ENCODE assay signal across 10 cellular contexts in genomic region chr2:54561795-54562592, GRCh38.
DNase-seq lines count a peak whose midpoint lies in the region; ATAC-seq and TF ChIP-seq lines count a peak whose summit lies in the region.
"Had no signal": no experiment of that assay in that cellular context is flagged by ENCODE, and none has a peak within 500 bp of the region (broad histone marks: within the 10 kb centered on the region; RNA-seq: fewer than 3 reads in every experiment).

No MANE protein-coding gene starts in this region.

- peak overlapping the region; percentile 87 for H3K4me3 Mint-ChIP-seq in Caco-2 (ENCODE audit: unreplicated experiment)
- H3K4me3 Mint-ChIP-seq in natural killer cell treated with Interleukin-12 subunit alpha and Interleukin-12 subunit beta and Interleukin-15 and Interleukin-18, amount 100 ng/mL, for 72 hours = peak overlapping the region; percentile 47

- peak overlapping the region; percentile 51 for H3K4me2 ChIP-seq in MM.1S (ENCODE audit: low read depth, low read length)

- no peak overlapping the region for H3K9ac ChIP-seq in MM.1S (ENCODE audit: low read length)

- no TSS peak for BruUV-seq in Caco-2 (replicated peaks; lab: Mats Ljungman, UMichigan)

- H3F3A ChIP-seq in MM.1S (ENCODE audit: insufficient read depth, low read length) = peaks cover 46% of the 10 kb centered on the region

- H3K27me3 Mint-ChIP-seq in Caco-2 (ENCODE audit: insufficient read depth, unreplicated experiment) = no peaks in the 10 kb centered on the region
- H3K27me3 Mint-ChIP-seq in natural killer cell treated with Interleukin-12 subunit alpha and Interleukin-12 subunit beta and Interleukin-15 and Interleukin-18, amount 100 ng/mL, for 72 hours = no peaks in the 10 kb centered on the region

- no peak for TF ChIP-seq CTCF in Caco-2 (IDR thresholded peaks at IDR 0.05; ENCODE audit: insufficient read depth in 1 of 2, low read depth in 1 of 2, low read length in 1 of 2, severe bottlenecking in 1 of 2, unreplicated experiment in 1 of 2)
- TF ChIP-seq CTCF in MM.1S (IDR thresholded peaks at IDR 0.05; ENCODE audit: low read length) = no peak
- no peak for TF ChIP-seq CTCF in adrenal gland (IDR thresholded peaks at IDR 0.05)

- peaks cover 49% of the 10 kb centered on the region for H3K4me1 ChIP-seq in Caco-2
- peaks cover 40% of the 10 kb centered on the region for H3K4me1 ChIP-seq in MM.1S (ENCODE audit: low read length)
- peaks cover 36 to 77% of the 10 kb centered on the region in 2 donors for H3K4me1 ChIP-seq in adrenal gland (replicated peaks in 1 of 2)

- H3K27me3 ChIP-seq in Caco-2 (replicated peaks; ENCODE audit: control insufficient read depth, insufficient read depth, low read length) = no peaks in the 10 kb centered on the region
- H3K27me3 ChIP-seq in MM.1S (replicated peaks; ENCODE audit: insufficient read depth, low read length) = no peaks in the 10 kb centered on the region
- no peaks in the 10 kb centered on the region for H3K27me3 ChIP-seq in adrenal gland

- H3K4me1 Mint-ChIP-seq in Caco-2 (ENCODE audit: low read depth, unreplicated experiment) = peaks cover 44% of the 10 kb centered on the region
- peaks cover 39 to 42% of the 10 kb centered on the region in 2 donors for H3K4me1 Mint-ChIP-seq in natural killer cell treated with Interleukin-12 subunit alpha and Interleukin-12 subunit beta and Interleukin-15 and Interleukin-18, amount 100 ng/mL, for 72 hours (ENCODE audit: low read depth in 2 of 2)

- WGBS in adrenal gland, 4 donors = 41 to 44% (median 43%) methylated on average over 4 of the region's 4 CpGs

- DNase-seq in Caco-2 = no peak
- no peak for DNase-seq in MM.1S
- no peak for DNase-seq in adrenal gland
- no peak for DNase-seq in natural killer cell treated with Interleukin-12 subunit alpha and Interleukin-12 subunit beta and Interleukin-15 and Interleukin-18, amount 100 ng/mL, for 72 hours (ENCODE audit: low spot score)
- no peak for DNase-seq in NCI-H2081 (lab: John Stamatoyannopoulos, UW)
- DNase-seq in midbrain (lab: John Stamatoyannopoulos, UW) = no peak
- DNase-seq in NCI-H1436 treated with DMSO at 0.1 percent for 48 hours (lab: John Stamatoyannopoulos, UW) = no peak
- DNase-seq: activated CD4-positive, CD25-positive, alpha-beta regulatory T cell treated with anti-CD3 and anti-CD28 coated beads, Interleukin-2, amount 50 U/mL, for 72 hours; NCI-H69 had no signal

- CTCF ChIA-PET in Caco-2 (lab: Charles Lee) = no interaction called here

- H3K27ac ChIP-seq in MM.1S (ENCODE audit: low read length) (no peak overlapping the region), adrenal gland (peak overlapping the region in 4 of 5 donors; percentile 40 to 97 (median 51))

- peak in 1 of 2 donors; percentile 22 for TF ChIP-seq POLR2A in adrenal gland (IDR thresholded peaks at IDR 0.05)

- peaks cover 93% of the 10 kb centered on the region for H3K36me3 Mint-ChIP-seq in Caco-2 (ENCODE audit: insufficient read depth, unreplicated experiment)
- H3K36me3 Mint-ChIP-seq in natural killer cell treated with Interleukin-12 subunit alpha and Interleukin-12 subunit beta and Interleukin-15 and Interleukin-18, amount 100 ng/mL, for 72 hours = no peaks in the 10 kb centered on the region

- H2AFZ ChIP-seq in MM.1S (ENCODE audit: low read length) = no peak overlapping the region

- peaks cover 93% of the 10 kb centered on the region for H3K79me2 ChIP-seq in MM.1S (ENCODE audit: low read length)

- no peak for ATAC-seq in natural killer cell treated with Interleukin-12 subunit alpha and Interleukin-12 subunit beta and Interleukin-15 and Interleukin-18, amount 100 ng/mL, for 72 hours
- ATAC-seq in HG02884 (IDR thresholded peaks at IDR 0.05; ENCODE audit: unreplicated experiment) = no peak

- H3K27ac Mint-ChIP-seq in Caco-2 (ENCODE audit: unreplicated experiment) = peak overlapping the region; percentile 69
- H3K27ac Mint-ChIP-seq in natural killer cell treated with Interleukin-12 subunit alpha and Interleukin-12 subunit beta and Interleukin-15 and Interleukin-18, amount 100 ng/mL, for 72 hours = peak overlapping the region; percentile 95 to 98

- no peaks in the 10 kb centered on the region for H3K9me2 ChIP-seq in MM.1S (replicated peaks; ENCODE audit: insufficient read depth, low read length)

- H4K20me1 ChIP-seq in MM.1S (ENCODE audit: insufficient read depth, low read length) = no peaks in the 10 kb centered on the region

- intact Hi-C loops in Caco-2 (cut with micrococcal nuclease; ENCODE audit: unreplicated experiment) = no loop called here
- intact Hi-C loops in adrenal gland (cut with DNase I) = no loop called here

- no peaks in the 10 kb centered on the region for H3K9me3 ChIP-seq in Caco-2
- no peaks in the 10 kb centered on the region for H3K9me3 ChIP-seq in MM.1S (replicated peaks; ENCODE audit: insufficient read depth, low read length)
- no peaks in the 10 kb centered on the region for H3K9me3 ChIP-seq in adrenal gland (replicated peaks in 1 of 3)

- H3K36me3 ChIP-seq in Caco-2 (ENCODE audit: control insufficient read depth, insufficient read depth, low read length) (peaks cover 1% of the 10 kb centered on the region; the same call in 1 of the 2 replicates), MM.1S (replicated peaks; ENCODE audit: insufficient read depth, low read length) (no peaks in the 10 kb centered on the region), adrenal gland (replicated peaks in 1 of 2) (peaks cover 0 to 4% of the 10 kb centered on the region in 2 donors)

- POLR2A ChIA-PET in Caco-2 (lab: Charles Lee) = no interaction called here

- no peaks in the 10 kb centered on the region for H3K9me3 Mint-ChIP-seq in Caco-2 (ENCODE audit: unreplicated experiment)
- no peaks in the 10 kb centered on the region for H3K9me3 Mint-ChIP-seq in natural killer cell treated with Interleukin-12 subunit alpha and Interleukin-12 subunit beta and Interleukin-15 and Interleukin-18, amount 100 ng/mL, for 72 hours

- H3K4me3 ChIP-seq in Caco-2 (ENCODE audit: low read depth, low read length) = peak overlapping the region; percentile 11; the same call in 1 of the 2 replicates
- peak overlapping the region; percentile 19 for H3K4me3 ChIP-seq in MM.1S (ENCODE audit: low read length)
- peak overlapping the region in 1 of 4 donors; percentile 23 for H3K4me3 ChIP-seq in adrenal gland
